ENCODE assay signal across 8 cellular contexts in genomic region chr2:239275037-239275685, GRCh38.
A peak's percentile ranks its signal among the peaks of the same experiment; 100 is the strongest.
DNase-seq lines count a peak whose midpoint lies in the region; ATAC-seq and TF ChIP-seq lines count a peak whose summit lies in the region.

No MANE protein-coding gene starts in this region.

- TF ChIP-seq CTCF in nephron (IDR thresholded peaks at IDR 0.05; ENCODE audit: unreplicated experiment in 3 of 3): no peak

- no peaks in the 10 kb centered on the region for H3K36me3 Mint-ChIP-seq in nephron (ENCODE audit: low read depth)
- H3K36me3 Mint-ChIP-seq in stimulated activated naive CD8-positive, alpha-beta T cell treated with anti-CD3 and anti-CD28 coated beads, Interleukin-15, Interleukin-2, amounts not matched to agents 100 ng/mL and 50 ng/mL, for 24 hours (ENCODE audit: low read depth): peaks cover 3% of the 10 kb centered on the region

- DNase-seq in NCI-H526 (lab: John Stamatoyannopoulos, UW): peak; percentile 83 to 89
- DNase-seq in activated T-cell treated with anti-CD3 and anti-CD28 coated beads for 48 hours (ENCODE audit: low read depth): peak; percentile 71
- peak; percentile 64 to 69 for DNase-seq in erythroblast (lab: John Stamatoyannopoulos, UW)
- no peak for DNase-seq in NCI-H345 (lab: John Stamatoyannopoulos, UW)

- TF ChIP-seq POLR2A in erythroblast (IDR thresholded peaks at IDR 0.05; ENCODE audit: low read length): peak; percentile 25

- H3K27ac Mint-ChIP-seq in nephron: peak overlapping the region; percentile 57 to 82 (median 82)
- peak overlapping the region; percentile 76 for H3K27ac Mint-ChIP-seq in stimulated activated naive CD8-positive, alpha-beta T cell treated with anti-CD3 and anti-CD28 coated beads, Interleukin-15, Interleukin-2, amounts not matched to agents 100 ng/mL and 50 ng/mL, for 24 hours

- H3K9me3 Mint-ChIP-seq in nephron: no peaks in the 10 kb centered on the region
- H3K9me3 Mint-ChIP-seq in stimulated activated naive CD8-positive, alpha-beta T cell treated with anti-CD3 and anti-CD28 coated beads, Interleukin-15, Interleukin-2, amounts not matched to agents 100 ng/mL and 50 ng/mL, for 24 hours: no peaks in the 10 kb centered on the region

- H3K4me1 Mint-ChIP-seq in nephron: peaks cover 58% of the 10 kb centered on the region
- peaks cover 46% of the 10 kb centered on the region for H3K4me1 Mint-ChIP-seq in stimulated activated naive CD8-positive, alpha-beta T cell treated with anti-CD3 and anti-CD28 coated beads, Interleukin-15, Interleukin-2, amounts not matched to agents 100 ng/mL and 50 ng/mL, for 24 hours (ENCODE audit: low read depth)

- peaks cover 4% of the 10 kb centered on the region for H3K27me3 Mint-ChIP-seq in nephron (ENCODE audit: low read depth)
- peaks cover 31% of the 10 kb centered on the region for H3K27me3 Mint-ChIP-seq in stimulated activated naive CD8-positive, alpha-beta T cell treated with anti-CD3 and anti-CD28 coated beads, Interleukin-15, Interleukin-2, amounts not matched to agents 100 ng/mL and 50 ng/mL, for 24 hours

- peak overlapping the region in 1 of 3 experiments; percentile 8 for H3K4me3 Mint-ChIP-seq in nephron
- H3K4me3 Mint-ChIP-seq in stimulated activated naive CD8-positive, alpha-beta T cell treated with anti-CD3 and anti-CD28 coated beads, Interleukin-15, Interleukin-2, amounts not matched to agents 100 ng/mL and 50 ng/mL, for 24 hours: peak overlapping the region; percentile 55

- ATAC-seq in GM19467 (IDR thresholded peaks at IDR 0.05; ENCODE audit: unreplicated experiment): peak; percentile 54
- no peak for ATAC-seq in GM21447 (IDR thresholded peaks at IDR 0.05; ENCODE audit: unreplicated experiment)
